21 cellular contexts compared by ENCODE assay signal in genomic region chr11:15805726-15806125, GRCh38.
"Had no signal": no experiment of that assay in that cellular context is flagged by ENCODE, and none has a peak within 500 bp of the region (broad histone marks: within the 10 kb centered on the region; RNA-seq: fewer than 3 reads in every experiment).

No MANE protein-coding gene starts in this region.

- H3K27me3 ChIP-seq: hepatocyte, neural progenitor cell, transverse colon, vagina had no signal

- H3K9ac ChIP-seq: neural progenitor cell had no signal

- H3K4me1 ChIP-seq: neural progenitor cell, prostate gland, vagina had no signal

- H3K9me3 ChIP-seq: prostate gland, transverse colon, vagina had no signal

- DNase-seq: activated B cell treated with CpG ODN at 0.5 μM for 24 hours; activated CD4-positive, alpha-beta T cell treated with anti-CD3 and anti-CD28 coated beads for 48 hours; activated CD8-positive, alpha-beta T cell treated with anti-CD3 and anti-CD28 coated beads for 36 hours; activated naive CD4-positive, alpha-beta T cell treated with anti-CD3 and anti-CD28 coated beads, Interleukin-2, amount 10 ng/mL, durations not matched to agents 7 days and 5 days; activated naive CD8-positive, alpha-beta T cell treated with anti-CD3 and anti-CD28 coated beads, Interleukin-2, amount 50 U/mL, for 24 hours; activated T-cell treated with anti-CD3 and anti-CD28 coated beads, Interleukin-2, amount 50 U/mL, for 24 hours; anterior cingulate cortex; caudate nucleus; foreskin fibroblast; mesendoderm; naive thymus-derived CD4-positive, alpha-beta T cell; right cardiac atrium; stimulated activated CD4-positive, alpha-beta T cell treated with anti-CD3 and anti-CD28 coated beads, Interleukin-15, amount 100 ng/mL, for 24 hours; stimulated activated CD4-positive, alpha-beta T cell treated with anti-CD3 and anti-CD28 coated beads, Interleukin-2, amount 100 ng/mL, for 48 hours; transverse colon had no signal

- H3K36me3 ChIP-seq: neural progenitor cell, prostate gland, transverse colon, vagina had no signal

- H3K27ac ChIP-seq: epithelial cell of prostate, hepatocyte, neural progenitor cell, prostate gland, skin epidermis, transverse colon, vagina had no signal

- H3K4me3 ChIP-seq: hepatocyte, neural progenitor cell, prostate gland, skin epidermis, transverse colon, vagina had no signal

- H2AFZ ChIP-seq: hepatocyte, neural progenitor cell had no signal

- H3K4me2 ChIP-seq: hepatocyte, neural progenitor cell had no signal

- H3K79me2 ChIP-seq: hepatocyte had no signal
